In genomic region chr20:5119143-5119434, GRCh38 we compare ENCODE assay signal across 8 cellular contexts. TPM values are rescaled to one million over a fixed set of nuclear protein-coding genes. Genes with fewer than 3 reads are reported as not detected.
DNase-seq lines count a peak whose midpoint lies in the region; ATAC-seq and TF ChIP-seq lines count a peak whose summit lies in the region.

No MANE protein-coding gene starts in this region.

- intact Hi-C loops in spleen (cut with DNase I; ENCODE audit: low total_unique reads): no loop called here

- no peak for TF ChIP-seq POLR2A in spleen (IDR thresholded peaks at IDR 0.05)

- H3K27me3 Mint-ChIP-seq in activated CD4-positive, alpha-beta memory T cell treated with anti-CD3 and anti-CD28 coated beads, Interleukin-2, amount 10 ng/mL, durations not matched to agents 7 days and 5 days: no peaks in the 10 kb centered on the region

- no peaks in the 10 kb centered on the region for H3K9me3 ChIP-seq in HEK293 (ENCODE audit: control insufficient read depth, insufficient read depth, low read depth, low read length)
- no peaks in the 10 kb centered on the region for H3K9me3 ChIP-seq in iPS DF 6.9 (ENCODE audit: control insufficient read depth, insufficient read depth, low read length)
- H3K9me3 ChIP-seq in spleen: no peaks in the 10 kb centered on the region

- H3K36me3 ChIP-seq in HEK293 (ENCODE audit: control insufficient read depth in 2 of 2, insufficient read depth in 1 of 2, low read length in 2 of 2) (peaks cover 42 to 49% of the 10 kb centered on the region in 2 experiments), iPS DF 6.9 (ENCODE audit: control insufficient read depth, insufficient read depth, low read length) (peaks cover 15% of the 10 kb centered on the region), spleen (peaks cover 3 to 38% (median 26%) of the 10 kb centered on the region in 6 donors)

- no peak for ATAC-seq in HG03135 (IDR thresholded peaks at IDR 0.05; ENCODE audit: unreplicated experiment)

- H3K27ac Mint-ChIP-seq in activated CD4-positive, alpha-beta memory T cell treated with anti-CD3 and anti-CD28 coated beads, Interleukin-2, amount 10 ng/mL, durations not matched to agents 7 days and 5 days: peak overlapping the region; percentile 90

- no peaks in the 10 kb centered on the region for H3K9me3 Mint-ChIP-seq in activated CD4-positive, alpha-beta memory T cell treated with anti-CD3 and anti-CD28 coated beads, Interleukin-2, amount 10 ng/mL, durations not matched to agents 7 days and 5 days

- no CpG with 5 or more reads among the region's 21 CpGs for WGBS in iPS DF 6.9 (ENCODE audit: insufficient coverage, insufficient read length)
- 0 to 1% (median 0%) methylated on average over 4 to 21 of the region's 21 CpGs for WGBS in spleen, 5 donors

- no peak for TF ChIP-seq CTCF in HEK293 (tag by site-specific recombination; IDR thresholded peaks at IDR 0.05)
- no peak for TF ChIP-seq CTCF in spleen (IDR thresholded peaks at IDR 0.05 in 8 of 11, conservative IDR thresholded peaks at IDR 0.05 in 3 of 11)

- peak overlapping the region; percentile 86 for H3K4me3 Mint-ChIP-seq in activated CD4-positive, alpha-beta memory T cell treated with anti-CD3 and anti-CD28 coated beads, Interleukin-2, amount 10 ng/mL, durations not matched to agents 7 days and 5 days

- no peak for DNase-seq in activated CD4-positive, alpha-beta memory T cell treated with anti-CD3 and anti-CD28 coated beads, Interleukin-2, amount 10 ng/mL, durations not matched to agents 7 days and 5 days
- DNase-seq in iPS DF 6.9 (ENCODE audit: low read depth, low spot score) (no peak), spleen (no peak), mucosa of gallbladder (ENCODE audit: low spot score) (no peak), COR-L47 (lab: John Stamatoyannopoulos, UW) (no peak), SW 1271 (lab: John Stamatoyannopoulos, UW) (no peak)

- CTCF ChIA-PET in HEK293 (lab: Yijun Ruan, JAX): interaction anchor here (1.9 to 2.7 kb wide), 4 partner anchors 10 to 105 kb away, joined by 4 to 17 read pairs (median 6); no protein-coding TSS in a partner anchor
- CTCF ChIA-PET in activated CD4-positive, alpha-beta memory T cell treated with anti-CD3 and anti-CD28 coated beads, Interleukin-2, amount 10 ng/mL, durations not matched to agents 7 days and 5 days (lab: Charles Lee): interaction anchor here (1.7 to 2.5 kb wide), 2 partner anchors 18 to 73 kb away, joined by 8 to 12 read pairs; no protein-coding TSS in a partner anchor

- peaks cover 9% of the 10 kb centered on the region; the same call in 1 of the 2 replicates for H3K4me1 ChIP-seq in HEK293 (ENCODE audit: control insufficient read depth, insufficient read depth, low read length)
- H3K4me1 ChIP-seq in iPS DF 6.9 (ENCODE audit: control insufficient read depth, insufficient read depth, low read length): no peaks in the 10 kb centered on the region
- peaks cover 16 to 66% (median 34%) of the 10 kb centered on the region in 6 donors for H3K4me1 ChIP-seq in spleen

- H3K4me3 ChIP-seq in HEK293 (ENCODE audit: low read depth, low read length) (peak overlapping the region; percentile 85), iPS DF 6.9 (ENCODE audit: low read length) (peak overlapping the region; percentile 62; the same call in 1 of the 2 replicates), spleen (peak overlapping the region; percentile 77 to 96 (median 91))

- H3K4me1 Mint-ChIP-seq in activated CD4-positive, alpha-beta memory T cell treated with anti-CD3 and anti-CD28 coated beads, Interleukin-2, amount 10 ng/mL, durations not matched to agents 7 days and 5 days: peaks cover 72% of the 10 kb centered on the region

- H3K27me3 ChIP-seq in iPS DF 6.9 (ENCODE audit: control insufficient read depth, insufficient read depth, low read length) (no peaks in the 10 kb centered on the region), spleen (replicated peaks in 1 of 7) (no peaks in the 10 kb centered on the region)

- H3K27ac ChIP-seq in HEK293 (ENCODE audit: extremely low read depth, low read depth, low read length): peak overlapping the region; percentile 97
- no peak overlapping the region for H3K27ac ChIP-seq in iPS DF 6.9 (ENCODE audit: low read length)
- peak overlapping the region in 7 of 8 donors; percentile 82 to 95 (median 92) for H3K27ac ChIP-seq in spleen

- peaks cover 51% of the 10 kb centered on the region for H3K36me3 Mint-ChIP-seq in activated CD4-positive, alpha-beta memory T cell treated with anti-CD3 and anti-CD28 coated beads, Interleukin-2, amount 10 ng/mL, durations not matched to agents 7 days and 5 days (ENCODE audit: low read depth)

- POLR2A ChIA-PET in HEK293 (lab: Yijun Ruan, JAX): interaction anchor here (0.6 to 4.0 kb wide), 10 partner anchors 8 to 529 kb away, joined by 3 to 23 read pairs (median 6); partner anchors contain the start of gene CDS2
- POLR2A ChIA-PET in activated CD4-positive, alpha-beta memory T cell treated with anti-CD3 and anti-CD28 coated beads, Interleukin-2, amount 10 ng/mL, durations not matched to agents 7 days and 5 days (lab: Charles Lee): interaction anchor here (0.7 to 3.9 kb wide), 19 partner anchors 8 to 832 kb away, joined by 3 to 36 read pairs (median 7); partner anchors contain the start of gene SLC23A2

TF ChIP-seq in HEK293, 187 proteins besides CTCF, POLR2A, EP300 and RAD21 (continues in another document):
- TF ChIP-seq ZNF266 (tag by site-specific recombination; IDR thresholded peaks at IDR 0.05; ENCODE audit: low read depth) (no peak), ZSCAN18 (tag by site-specific recombination; IDR thresholded peaks at IDR 0.05) (no peak), ZNF239 (tag by site-specific recombination; IDR thresholded peaks at IDR 0.05) (no peak), HOXA7 (CRISPR knock-in tag; IDR thresholded peaks at IDR 0.05; ENCODE audit: borderline replicate concordance) (peak; percentile 100), ZSCAN23 (tag by site-specific recombination; IDR thresholded peaks at IDR 0.05) (peak; percentile 27; the same call in 1 of the 2 replicates), ZNF645 (tag by site-specific recombination; IDR thresholded peaks at IDR 0.05) (no peak), ZNF274 (IDR thresholded peaks at IDR 0.05; ENCODE audit: low read length) (no peak), ZNF274 (tag by site-specific recombination; IDR thresholded peaks at IDR 0.05; ENCODE audit: borderline replicate concordance) (no peak), IKZF3 (tag by site-specific recombination; IDR thresholded peaks at IDR 0.05) (0 out of 2 replicates have a peak, but pooled peaks have one; percentile 3), ZFP37 (tag by site-specific recombination; IDR thresholded peaks at IDR 0.05) (no peak), GLIS1 (tag by site-specific recombination; IDR thresholded peaks at IDR 0.05) (peak; percentile 58), ZNF596 (tag by site-specific recombination; IDR thresholded peaks at IDR 0.05) (no peak), ZNF146 (tag by site-specific recombination; IDR thresholded peaks at IDR 0.05) (peak; percentile 20; the same call in 1 of the 2 replicates), SP2 (tag by site-specific recombination; IDR thresholded peaks at IDR 0.05) (0 out of 2 replicates have a peak, but pooled peaks have one; percentile 91)

RNA-seq across cellular contexts. Expression of gene PCNA, which starts 0.7 kb away (rescaled TPM):
- 100 to 1,000 TPM; 413 to 415 TPM for total RNA-seq in activated CD4-positive, alpha-beta memory T cell treated with anti-CD3 and anti-CD28 coated beads, Interleukin-2, amount 10 ng/mL, durations not matched to agents 7 days and 5 days
- total RNA-seq in spleen (10 to 100 TPM; 39.6 to 81.5 (median 45.9) TPM), mucosa of gallbladder (43.9 TPM)
- polyA plus RNA-seq in spleen: 100 to 1,000 TPM in 1 of 3 donors, 10 to 100 TPM in 2; 45.6 to 106 (median 90.0) TPM

RNA-seq across cellular contexts. Expression of gene TMEM230, which starts 6.2 kb away (rescaled TPM):
- total RNA-seq in activated CD4-positive, alpha-beta memory T cell treated with anti-CD3 and anti-CD28 coated beads, Interleukin-2, amount 10 ng/mL, durations not matched to agents 7 days and 5 days: 10 to 100 TPM; 71.2 to 73.3 TPM
- 10 to 100 TPM; 62.5 to 83.7 (median 75.1) TPM for total RNA-seq in spleen
- 100 to 1,000 TPM; 112 to 131 (median 123) TPM for polyA plus RNA-seq in spleen
- total RNA-seq in mucosa of gallbladder: 107 TPM

RNA-seq across cellular contexts. Expression of gene CDS2, which starts 7.7 kb away (rescaled TPM):
- 10 to 100 TPM; 67.4 to 68.2 TPM for total RNA-seq in activated CD4-positive, alpha-beta memory T cell treated with anti-CD3 and anti-CD28 coated beads, Interleukin-2, amount 10 ng/mL, durations not matched to agents 7 days and 5 days
- total RNA-seq in spleen: 10 to 100 TPM; 33.1 to 61.8 (median 45.5) TPM
- 10 to 100 TPM in 1 of 3 donors, 1 to 10 TPM in 2; 6.9 to 10.7 (median 9.1) TPM for polyA plus RNA-seq in spleen
- total RNA-seq in mucosa of gallbladder: 53.0 TPM
